In genomic region chr9:137891588-137892423, GRCh38 we compare ENCODE assay signal across 2 cellular contexts.
TF ChIP-seq lines count a peak whose summit lies in the region.

No MANE protein-coding gene starts in this region.

TF ChIP-seq in GM23338, 12 proteins besides CTCF, POLR2A, EP300 and RAD21:
- TF ChIP-seq ZNF331 (CRISPR knock-in tag; IDR thresholded peaks at IDR 0.05; ENCODE audit: low read depth): no peak
- no peak for TF ChIP-seq REST (IDR thresholded peaks at IDR 0.05; ENCODE audit: unreplicated experiment)
- no peak for TF ChIP-seq POLR2AphosphoS5 (IDR thresholded peaks at IDR 0.05; ENCODE audit: low read depth)
- TF ChIP-seq EZH2phosphoT487 (IDR thresholded peaks at IDR 0.05; ENCODE audit: unreplicated experiment): no peak
- no peak for TF ChIP-seq ZNF114 (CRISPR knock-in tag; IDR thresholded peaks at IDR 0.05)
- no peak for TF ChIP-seq NANOG (IDR thresholded peaks at IDR 0.05; ENCODE audit: borderline replicate concordance)
- no peak for TF ChIP-seq EZH2 (IDR thresholded peaks at IDR 0.05; ENCODE audit: low read depth, unreplicated experiment)
- no peak for TF ChIP-seq ZNF462 (CRISPR knock-in tag; IDR thresholded peaks at IDR 0.05)
- TF ChIP-seq ETS1 (IDR thresholded peaks at IDR 0.05): no peak
- no peak for TF ChIP-seq JUNB (IDR thresholded peaks at IDR 0.05; ENCODE audit: unreplicated experiment)
- no peak for TF ChIP-seq STAT1 (IDR thresholded peaks at IDR 0.05; ENCODE audit: unreplicated experiment)
- no peak for TF ChIP-seq CREB1 (CRISPR knock-in tag; IDR thresholded peaks at IDR 0.05; ENCODE audit: low read depth)

TF ChIP-seq in H1, 55 proteins besides CTCF, POLR2A, EP300 and RAD21:
- no peak for TF ChIP-seq EGR1 (IDR thresholded peaks at IDR 0.05; ENCODE audit: borderline replicate concordance, low read depth, low read length)
- TF ChIP-seq SRF (IDR thresholded peaks at IDR 0.05; ENCODE audit: low read depth, low read length): no peak
- no peak for TF ChIP-seq SIX5 (IDR thresholded peaks at IDR 0.05; ENCODE audit: low read depth, low read length)
- TF ChIP-seq NRF1 (IDR thresholded peaks at IDR 0.05; ENCODE audit: low read depth, low read length): no peak
- no peak for TF ChIP-seq CTBP2 (IDR thresholded peaks at IDR 0.05; ENCODE audit: borderline replicate concordance, insufficient read depth, insufficient read length, low read length)
